15 cellular contexts compared by ENCODE assay signal in the genomic region with DNA sequence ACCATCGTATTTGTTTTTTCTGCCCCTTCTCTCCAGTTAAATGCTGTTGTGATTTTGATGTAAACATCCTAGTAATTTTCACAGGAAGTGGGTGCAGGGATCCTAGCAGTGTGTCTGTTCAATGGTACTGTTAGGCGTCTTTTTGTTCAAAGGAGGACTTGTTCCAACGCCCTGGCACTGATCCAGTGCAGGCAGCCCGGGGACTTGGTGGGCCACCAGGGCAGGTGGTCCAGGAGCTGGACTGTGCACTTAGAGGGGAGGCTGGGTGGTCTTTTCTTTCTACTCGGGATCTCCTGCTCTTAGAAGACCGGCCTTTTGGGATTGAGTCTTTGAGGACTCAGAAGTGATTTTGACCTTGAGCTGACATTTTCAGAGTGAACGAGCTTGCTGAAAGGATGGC. TPM values are rescaled to one million over a fixed set of nuclear protein-coding genes. Genes with fewer than 3 reads are reported as not detected.
DNase-seq lines count a peak whose midpoint lies in the region; ATAC-seq and TF ChIP-seq lines count a peak whose summit lies in the region.
"Had no signal": no experiment of that assay in that cellular context is flagged by ENCODE, and none has a peak within 500 bp of the region (broad histone marks: within the 10 kb centered on the region; RNA-seq: fewer than 3 reads in every experiment).

No MANE protein-coding gene starts in this region.

- H3K36me3 ChIP-seq in GM23338 (ENCODE audit: insufficient read depth): no peaks in the 10 kb centered on the region
- H3K36me3 ChIP-seq: BLaER1 treated with 17β-estradiol and CSF1 and Interleukin-3, amounts not matched to agents 10 nM and 100 nM; HAP-1 had no signal

- no peaks in the 10 kb centered on the region; the same call in 2 of the 3 replicates for H3K9me3 Mint-ChIP-seq in GM23338
- no peaks in the 10 kb centered on the region for H3K9me3 Mint-ChIP-seq in central memory CD8-positive, alpha-beta T cell

- no peak overlapping the region for H3K4me3 Mint-ChIP-seq in GM23338
- no peak overlapping the region for H3K4me3 Mint-ChIP-seq in central memory CD8-positive, alpha-beta T cell

- peak overlapping the region; percentile 41 for H3K4me2 ChIP-seq in GM23338
- H3K4me2 ChIP-seq: BLaER1 treated with 17β-estradiol and CSF1 and Interleukin-3, amounts not matched to agents 10 nM and 100 nM had no signal

- H3K27ac Mint-ChIP-seq in GM23338: no peak overlapping the region
- H3K27ac Mint-ChIP-seq in central memory CD8-positive, alpha-beta T cell (ENCODE audit: low read depth): peak overlapping the region; percentile 20

- no peaks in the 10 kb centered on the region for H3F3A ChIP-seq in GM23338 (replicated peaks; ENCODE audit: low read depth)

- no peaks in the 10 kb centered on the region for H4K20me1 ChIP-seq in GM23338 (replicated peaks; ENCODE audit: insufficient read depth)
- H4K20me1 ChIP-seq: BLaER1 treated with 17β-estradiol and CSF1 and Interleukin-3, amounts not matched to agents 10 nM and 100 nM had no signal

- H3K27me3 Mint-ChIP-seq in GM23338 (ENCODE audit: insufficient read depth, low read depth, poor library complexity): no peaks in the 10 kb centered on the region
- H3K27me3 Mint-ChIP-seq in central memory CD8-positive, alpha-beta T cell: peaks cover 20% of the 10 kb centered on the region

- no peak overlapping the region for H3K27ac ChIP-seq in GM23338 (ENCODE audit: low read depth)
- H3K27ac ChIP-seq: 22Rv1; BLaER1 treated with 17β-estradiol and CSF1 and Interleukin-3, amounts not matched to agents 10 nM and 100 nM had no signal

- H3K4me1 Mint-ChIP-seq in GM23338: peaks cover 13% of the 10 kb centered on the region
- peaks cover 32% of the 10 kb centered on the region for H3K4me1 Mint-ChIP-seq in central memory CD8-positive, alpha-beta T cell

- peaks cover 17% of the 10 kb centered on the region for H3K4me1 ChIP-seq in GM23338 (ENCODE audit: insufficient read depth)
- H3K4me1 ChIP-seq: BLaER1 treated with 17β-estradiol and CSF1 and Interleukin-3, amounts not matched to agents 10 nM and 100 nM; Caco-2; HAP-1 had no signal

- no peaks in the 10 kb centered on the region for H3K79me2 ChIP-seq in GM23338 (replicated peaks; ENCODE audit: insufficient read depth)

- no peaks in the 10 kb centered on the region for H3K27me3 ChIP-seq in GM23338 (ENCODE audit: insufficient read depth)
- H3K27me3 ChIP-seq: BLaER1 treated with 17β-estradiol and CSF1 and Interleukin-3, amounts not matched to agents 10 nM and 100 nM had no signal

- peak overlapping the region; percentile 41 for H2AFZ ChIP-seq in GM23338

- no peak overlapping the region for H3K4me3 ChIP-seq in GM23338
- H3K4me3 ChIP-seq: BLaER1 treated with 17β-estradiol and CSF1 and Interleukin-3, amounts not matched to agents 10 nM and 100 nM; HAP-1 had no signal

- TF ChIP-seq CTCF in GM23338 (conservative IDR thresholded peaks at IDR 0.05; ENCODE audit: low read depth in 2 of 2): no peak

- no peaks in the 10 kb centered on the region for H3K36me3 Mint-ChIP-seq in GM23338 (ENCODE audit: low read depth)
- H3K36me3 Mint-ChIP-seq in central memory CD8-positive, alpha-beta T cell (ENCODE audit: insufficient read depth): no peaks in the 10 kb centered on the region

- DNase-seq in NCI-H1092 treated with DMSO at 0.1 percent for 48 hours (lab: John Stamatoyannopoulos, UW) (peak; percentile 30), NCI-H1092 (lab: John Stamatoyannopoulos, UW) (no peak), GM23338 (ENCODE audit: low spot score) (no peak), midbrain (lab: John Stamatoyannopoulos, UW) (peak; percentile 24), NCI-H345 treated with DMSO at 0.1 percent for 48 hours (lab: John Stamatoyannopoulos, UW; ENCODE audit: unreplicated experiment) (no peak)
- no peak for DNase-seq in central memory CD8-positive, alpha-beta T cell (ENCODE audit: low spot score in 2 of 2)
- DNase-seq: Caco-2, NCI-H2107, NCI-H446, SHP77 had no signal

- no peak for ATAC-seq in GM23338
- ATAC-seq in central memory CD8-positive, alpha-beta T cell (replicated peaks; ENCODE audit: extremely low read depth, poor library complexity, severe bottlenecking): no peak
- no peak for ATAC-seq in GM18520 (IDR thresholded peaks at IDR 0.05; ENCODE audit: unreplicated experiment)
- ATAC-seq in HG03432 (IDR thresholded peaks at IDR 0.05; ENCODE audit: unreplicated experiment): no peak

- no peaks in the 10 kb centered on the region; the same call in 1 of the 2 replicates for H3K9me2 ChIP-seq in GM23338 (ENCODE audit: insufficient read depth)

TF ChIP-seq in GM23338, 12 proteins besides CTCF, POLR2A, EP300 and RAD21 (continues in another document):
- TF ChIP-seq STAT1 (IDR thresholded peaks at IDR 0.05; ENCODE audit: unreplicated experiment) (no peak), ZNF114 (CRISPR knock-in tag; IDR thresholded peaks at IDR 0.05) (no peak), POLR2AphosphoS5 (IDR thresholded peaks at IDR 0.05; ENCODE audit: low read depth) (no peak), EZH2 (IDR thresholded peaks at IDR 0.05; ENCODE audit: low read depth, unreplicated experiment) (no peak), NANOG (IDR thresholded peaks at IDR 0.05; ENCODE audit: borderline replicate concordance) (no peak), CREB1 (CRISPR knock-in tag; IDR thresholded peaks at IDR 0.05; ENCODE audit: low read depth) (no peak)
- TF ChIP-seq, protein P1, sequence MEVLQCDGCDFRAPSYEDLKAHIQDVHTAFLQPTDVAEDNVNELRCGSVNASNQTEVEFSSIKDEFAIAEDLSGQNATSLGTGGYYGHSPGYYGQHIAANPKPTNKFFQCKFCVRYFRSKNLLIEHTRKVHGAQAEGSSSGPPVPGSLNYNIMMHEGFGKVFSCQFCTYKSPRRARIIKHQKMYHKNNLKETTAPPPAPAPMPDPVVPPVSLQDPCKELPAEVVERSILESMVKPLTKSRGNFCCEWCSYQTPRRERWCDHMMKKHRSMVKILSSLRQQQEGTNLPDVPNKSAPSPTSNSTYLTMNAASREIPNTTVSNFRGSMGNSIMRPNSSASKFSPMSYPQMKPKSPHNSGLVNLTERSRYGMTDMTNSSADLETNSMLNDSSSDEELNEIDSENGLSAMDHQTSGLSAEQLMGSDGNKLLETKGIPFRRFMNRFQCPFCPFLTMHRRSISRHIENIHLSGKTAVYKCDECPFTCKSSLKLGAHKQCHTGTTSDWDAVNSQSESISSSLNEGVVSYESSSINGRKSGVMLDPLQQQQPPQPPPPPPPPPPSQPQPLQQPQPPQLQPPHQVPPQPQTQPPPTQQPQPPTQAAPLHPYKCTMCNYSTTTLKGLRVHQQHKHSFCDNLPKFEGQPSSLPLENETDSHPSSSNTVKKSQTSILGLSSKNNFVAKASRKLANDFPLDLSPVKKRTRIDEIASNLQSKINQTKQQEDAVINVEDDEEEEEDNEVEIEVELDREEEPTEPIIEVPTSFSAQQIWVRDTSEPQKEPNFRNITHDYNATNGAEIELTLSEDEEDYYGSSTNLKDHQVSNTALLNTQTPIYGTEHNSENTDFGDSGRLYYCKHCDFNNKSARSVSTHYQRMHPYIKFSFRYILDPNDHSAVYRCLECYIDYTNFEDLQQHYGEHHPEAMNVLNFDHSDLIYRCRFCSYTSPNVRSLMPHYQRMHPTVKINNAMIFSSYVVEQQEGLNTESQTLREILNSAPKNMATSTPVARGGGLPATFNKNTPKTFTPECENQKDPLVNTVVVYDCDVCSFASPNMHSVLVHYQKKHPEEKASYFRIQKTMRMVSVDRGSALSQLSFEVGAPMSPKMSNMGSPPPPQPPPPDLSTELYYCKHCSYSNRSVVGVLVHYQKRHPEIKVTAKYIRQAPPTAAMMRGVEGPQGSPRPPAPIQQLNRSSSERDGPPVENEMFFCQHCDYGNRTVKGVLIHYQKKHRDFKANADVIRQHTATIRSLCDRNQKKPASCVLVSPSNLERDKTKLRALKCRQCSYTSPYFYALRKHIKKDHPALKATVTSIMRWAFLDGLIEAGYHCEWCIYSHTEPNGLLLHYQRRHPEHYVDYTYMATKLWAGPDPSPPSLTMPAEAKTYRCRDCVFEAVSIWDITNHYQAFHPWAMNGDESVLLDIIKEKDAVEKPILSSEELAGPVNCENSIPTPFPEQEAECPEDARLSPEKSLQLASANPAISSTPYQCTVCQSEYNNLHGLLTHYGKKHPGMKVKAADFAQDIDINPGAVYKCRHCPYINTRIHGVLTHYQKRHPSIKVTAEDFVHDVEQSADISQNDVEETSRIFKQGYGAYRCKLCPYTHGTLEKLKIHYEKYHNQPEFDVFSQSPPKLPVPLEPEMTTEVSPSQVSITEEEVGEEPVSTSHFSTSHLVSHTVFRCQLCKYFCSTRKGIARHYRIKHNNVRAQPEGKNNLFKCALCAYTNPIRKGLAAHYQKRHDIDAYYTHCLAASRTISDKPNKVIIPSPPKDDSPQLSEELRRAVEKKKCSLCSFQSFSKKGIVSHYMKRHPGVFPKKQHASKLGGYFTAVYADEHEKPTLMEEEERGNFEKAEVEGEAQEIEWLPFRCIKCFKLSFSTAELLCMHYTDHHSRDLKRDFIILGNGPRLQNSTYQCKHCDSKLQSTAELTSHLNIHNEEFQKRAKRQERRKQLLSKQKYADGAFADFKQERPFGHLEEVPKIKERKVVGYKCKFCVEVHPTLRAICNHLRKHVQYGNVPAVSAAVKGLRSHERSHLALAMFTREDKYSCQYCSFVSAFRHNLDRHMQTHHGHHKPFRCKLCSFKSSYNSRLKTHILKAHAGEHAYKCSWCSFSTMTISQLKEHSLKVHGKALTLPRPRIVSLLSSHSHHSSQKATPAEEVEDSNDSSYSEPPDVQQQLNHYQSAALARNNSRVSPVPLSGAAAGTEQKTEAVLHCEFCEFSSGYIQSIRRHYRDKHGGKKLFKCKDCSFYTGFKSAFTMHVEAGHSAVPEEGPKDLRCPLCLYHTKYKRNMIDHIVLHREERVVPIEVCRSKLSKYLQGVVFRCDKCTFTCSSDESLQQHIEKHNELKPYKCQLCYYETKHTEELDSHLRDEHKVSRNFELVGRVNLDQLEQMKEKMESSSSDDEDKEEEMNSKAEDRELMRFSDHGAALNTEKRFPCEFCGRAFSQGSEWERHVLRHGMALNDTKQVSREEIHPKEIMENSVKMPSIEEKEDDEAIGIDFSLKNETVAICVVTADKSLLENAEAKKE (CRISPR knock-in tag; IDR thresholded peaks at IDR 0.05): no peak
- TF ChIP-seq, protein P2, sequence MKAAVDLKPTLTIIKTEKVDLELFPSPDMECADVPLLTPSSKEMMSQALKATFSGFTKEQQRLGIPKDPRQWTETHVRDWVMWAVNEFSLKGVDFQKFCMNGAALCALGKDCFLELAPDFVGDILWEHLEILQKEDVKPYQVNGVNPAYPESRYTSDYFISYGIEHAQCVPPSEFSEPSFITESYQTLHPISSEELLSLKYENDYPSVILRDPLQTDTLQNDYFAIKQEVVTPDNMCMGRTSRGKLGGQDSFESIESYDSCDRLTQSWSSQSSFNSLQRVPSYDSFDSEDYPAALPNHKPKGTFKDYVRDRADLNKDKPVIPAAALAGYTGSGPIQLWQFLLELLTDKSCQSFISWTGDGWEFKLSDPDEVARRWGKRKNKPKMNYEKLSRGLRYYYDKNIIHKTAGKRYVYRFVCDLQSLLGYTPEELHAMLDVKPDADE (IDR thresholded peaks at IDR 0.05): no peak

RNA-seq across cellular contexts. Expression of a gene that starts 41.1 kb away (rescaled TPM):
- not detected in 2 replicates for total RNA-seq in GM23338 (2014; rRNA removed; shearing (Covaris generic))
- not detected in 2 replicates for polyA plus RNA-seq in GM23338 (2016; fragmentation: Nextera tagmentation; extraction: Ambion mirVana)
- total RNA-seq: Caco-2 had no signal

Comparison
In these comparisons a context has a peak if more than half of its experiments do, and no peak if none do; other contexts are left out.
1. DNase-seq: peak in NCI-H1092 treated with DMSO at 0.1 percent for 48 hours (single experiment) and midbrain (single experiment); none in NCI-H1092 (single experiment), GM23338 (single experiment), central memory CD8-positive, alpha-beta T cell (0 of 2) and NCI-H345 treated with DMSO at 0.1 percent for 48 hours (single experiment).